ENCODE assay signal across 8 cellular contexts in the genomic region with DNA sequence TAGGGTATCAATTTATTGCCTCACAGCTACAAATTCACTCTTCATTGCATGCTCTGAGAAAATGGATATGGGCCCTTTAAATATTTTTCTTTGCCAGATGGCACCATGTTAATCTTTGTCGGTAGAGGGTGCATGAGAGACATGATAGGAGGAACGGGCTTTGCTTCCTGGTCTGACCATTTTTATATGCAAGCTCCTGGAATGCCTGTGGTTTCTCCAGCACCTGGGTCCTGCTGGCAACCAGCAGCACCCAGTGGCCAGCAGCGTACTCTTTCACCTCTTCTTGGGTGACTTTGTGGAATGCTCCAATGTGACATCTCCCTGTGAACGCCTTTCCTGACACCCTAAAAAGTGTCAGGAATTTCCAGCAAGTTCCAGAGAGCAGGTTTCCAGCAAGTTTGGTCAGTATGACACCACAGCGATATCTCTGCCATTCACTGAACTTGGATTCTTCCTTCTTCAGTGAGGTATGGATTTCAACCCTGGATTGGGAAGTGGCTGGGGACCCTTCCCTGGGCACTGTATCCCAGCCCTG.
DNase-seq lines count a peak whose midpoint lies in the region; ATAC-seq and TF ChIP-seq lines count a peak whose summit lies in the region.

No MANE protein-coding gene starts in this region.

- H2BK12ac ChIP-seq in mesenchymal stem cell (ENCODE audit: low read length in 2 of 2): peak overlapping the region in 1 of 2 experiments; percentile 67

- H3K4me3 ChIP-seq in GM23248: no peak overlapping the region
- no peak overlapping the region for H3K4me3 ChIP-seq in brain microvascular endothelial cell (ENCODE audit: low read depth, low read length)
- no peak overlapping the region for H3K4me3 ChIP-seq in mesenchymal stem cell (ENCODE audit: insufficient read depth in 1 of 2, low read depth in 1 of 2, low read length in 2 of 2)

- peak overlapping the region; percentile 15 for H3K4me2 ChIP-seq in GM23248 (ENCODE audit: unreplicated experiment)
- H3K4me2 ChIP-seq in mesenchymal stem cell (ENCODE audit: low read length, poor library complexity, severe bottlenecking): peak overlapping the region; percentile 13

- H3K9me3 Mint-ChIP-seq in nephron progenitor cell: peaks cover 26% of the 10 kb centered on the region

- H3K4me1 ChIP-seq in GM23248 (ENCODE audit: insufficient read depth) (peaks cover 24% of the 10 kb centered on the region), mesenchymal stem cell (ENCODE audit: control insufficient read depth, insufficient read depth, low read depth, low read length) (peaks cover 5% of the 10 kb centered on the region)

- no peaks in the 10 kb centered on the region for H3K79me2 ChIP-seq in GM23248 (ENCODE audit: insufficient read depth)

- H3F3A ChIP-seq in GM23248 (ENCODE audit: insufficient read depth): peaks cover 22% of the 10 kb centered on the region

- no peak overlapping the region for H2BK120ac ChIP-seq in mesenchymal stem cell (ENCODE audit: low read depth, low read length)

- peak overlapping the region; percentile 100 for H2AK5ac ChIP-seq in mesenchymal stem cell (ENCODE audit: low read length, severe bottlenecking)

- no peak overlapping the region for H3K14ac ChIP-seq in mesenchymal stem cell (ENCODE audit: low read length in 2 of 2)

- H3K4me3 Mint-ChIP-seq in nephron progenitor cell: no peak overlapping the region

- H3K23ac ChIP-seq in mesenchymal stem cell (ENCODE audit: low read length in 2 of 2): no peak overlapping the region

- H4K8ac ChIP-seq in mesenchymal stem cell (ENCODE audit: low read length): peak overlapping the region; percentile 42

- H3K4ac ChIP-seq in mesenchymal stem cell (ENCODE audit: low read depth in 1 of 2, low read length in 2 of 2): no peak overlapping the region

- H3K9me3 ChIP-seq in GM23248 (ENCODE audit: low read depth) (no peaks in the 10 kb centered on the region), mesenchymal stem cell (ENCODE audit: control insufficient read depth, low read length) (no peaks in the 10 kb centered on the region)

- H4K20me1 ChIP-seq in GM23248 (ENCODE audit: insufficient read depth): no peaks in the 10 kb centered on the region

- no peaks in the 10 kb centered on the region for H3K27me3 ChIP-seq in GM23248 (replicated peaks; ENCODE audit: insufficient read depth)
- H3K27me3 ChIP-seq in brain microvascular endothelial cell (replicated peaks): no peaks in the 10 kb centered on the region
- H3K27me3 ChIP-seq in mesenchymal stem cell (ENCODE audit: control insufficient read depth in 1 of 2, insufficient read depth in 1 of 2, low read length in 2 of 2): no peaks in the 10 kb centered on the region

- H3K36me3 ChIP-seq in GM23248 (ENCODE audit: low read depth) (no peaks in the 10 kb centered on the region), brain microvascular endothelial cell (replicated peaks) (no peaks in the 10 kb centered on the region), mesenchymal stem cell (ENCODE audit: control insufficient read depth in 1 of 2, insufficient read depth in 2 of 2, low read depth in 1 of 2, low read length in 2 of 2) (no peaks in the 10 kb centered on the region)

- peak overlapping the region; percentile 91 for H2BK5ac ChIP-seq in mesenchymal stem cell (ENCODE audit: low read depth, low read length, poor library complexity, severe bottlenecking)

- H3K27me3 Mint-ChIP-seq in nephron progenitor cell (ENCODE audit: low read depth, poor library complexity): no peaks in the 10 kb centered on the region

- no peaks in the 10 kb centered on the region for H3K36me3 Mint-ChIP-seq in nephron progenitor cell (ENCODE audit: low read depth)

- H3K4me1 Mint-ChIP-seq in nephron progenitor cell: no peaks in the 10 kb centered on the region

- H2AFZ ChIP-seq in GM23248: peak overlapping the region; percentile 50
- H2AFZ ChIP-seq in mesenchymal stem cell (ENCODE audit: low read depth, low read length): no peak overlapping the region

- H3K9ac ChIP-seq in GM23248 (no peak overlapping the region), mesenchymal stem cell (ENCODE audit: low read length) (peak overlapping the region; percentile 47)

- H3K27ac ChIP-seq in GM23248 (no peak overlapping the region), brain microvascular endothelial cell (no peak overlapping the region), mesenchymal stem cell (ENCODE audit: low read length, poor library complexity, severe bottlenecking) (peak overlapping the region; percentile 94)

- H2BK15ac ChIP-seq in mesenchymal stem cell (ENCODE audit: low read depth, poor library complexity, severe bottlenecking): no peak overlapping the region

- no peak overlapping the region for H4K91ac ChIP-seq in mesenchymal stem cell (ENCODE audit: low read length)

- 34 to 36% methylated on average over 5 of the region's 5 CpGs for WGBS in GM23248 (ENCODE audit: low coverage in 1 of 2, low lambda C conversion rate in 2 of 2, missing lambda C conversion rate in 2 of 2), 2 experiments
- WGBS in mesenchymal stem cell: 82% methylated on average over 5 of the region's 5 CpGs

- H3K79me1 ChIP-seq in mesenchymal stem cell (replicated peaks; ENCODE audit: low read length, poor library complexity, severe bottlenecking): no peaks in the 10 kb centered on the region

- ATAC-seq in GM19328 (IDR thresholded peaks at IDR 0.05; ENCODE audit: unreplicated experiment): no peak

- H3K27ac Mint-ChIP-seq in nephron progenitor cell: no peak overlapping the region

- peak; percentile 55 for TF ChIP-seq CTCF in brain microvascular endothelial cell (IDR thresholded peaks at IDR 0.05; ENCODE audit: low read depth, low read length, missing control alignments)
- no peak for TF ChIP-seq CTCF in nephron progenitor cell (IDR thresholded peaks at IDR 0.05)

- in situ Hi-C loops in GM23248 (cut with MboI) (no loop called here), brain microvascular endothelial cell (cut with HindIII; ENCODE audit: low pct_ligation_motif_present, low sequenced_read_pairs) (no loop called here)

- H3K18ac ChIP-seq in mesenchymal stem cell (ENCODE audit: low read depth in 1 of 2, low read length in 2 of 2): no peak overlapping the region

- no peaks in the 10 kb centered on the region for H3K9me2 ChIP-seq in GM23248 (ENCODE audit: insufficient read depth)

- DNase-seq in GM23248 (peak; percentile 83), NCI-H2196 treated with DMSO at 0.1 percent for 48 hours (lab: John Stamatoyannopoulos, UW; ENCODE audit: unreplicated experiment) (peak; percentile 49), brain microvascular endothelial cell (peak; percentile 55), mesenchymal stem cell (peak; percentile 41), mesenteric fat pad (ENCODE audit: low spot score) (no peak), nephron progenitor cell (no peak)
- no peak for DNase-seq in activated CD4-positive, alpha-beta T cell treated with anti-CD3 and anti-CD28 coated beads, Interleukin-2, amount 50 U/mL, for 1 hour

Comparison
In these comparisons a context has a peak if more than half of its experiments do, and no peak if none do; other contexts are left out.
1. DNase-seq: peak in GM23248 (single experiment), NCI-H2196 treated with DMSO at 0.1 percent for 48 hours (single experiment), brain microvascular endothelial cell (single experiment) and mesenchymal stem cell (single experiment); none in mesenteric fat pad (single experiment), activated CD4-positive, alpha-beta T cell treated with anti-CD3 and anti-CD28 coated beads, Interleukin-2, amount 50 U/mL, for 1 hour (single experiment) and nephron progenitor cell (single experiment).